Comparison of ENCODE assay signal across 24 cellular contexts in genomic region chr6:96704713-96705112, GRCh38.
DNase-seq lines count a peak whose midpoint lies in the region; ATAC-seq and TF ChIP-seq lines count a peak whose summit lies in the region.
"Had no signal": no experiment of that assay in that cellular context is flagged by ENCODE, and none has a peak within 500 bp of the region (broad histone marks: within the 10 kb centered on the region; RNA-seq: fewer than 3 reads in every experiment).

No MANE protein-coding gene starts in this region.

- H3K27me3 ChIP-seq in trophoblast cell (ENCODE audit: insufficient read depth, low read length) = no peaks in the 10 kb centered on the region
- H3K27me3 ChIP-seq: adrenal gland, esophagus muscularis mucosa, neutrophil, right atrium auricular region, transverse colon had no signal

- no peak overlapping the region for H3K14ac ChIP-seq in trophoblast cell (ENCODE audit: low read length)

- H3K4ac ChIP-seq in trophoblast cell (ENCODE audit: low read depth, low read length) = no peak overlapping the region

- H3K27ac ChIP-seq in HEK293 (ENCODE audit: extremely low read depth, low read depth, low read length) (no peak overlapping the region), trophoblast cell (ENCODE audit: low read depth, low read length) (no peak overlapping the region)
- H3K27ac ChIP-seq: adrenal gland, esophagus muscularis mucosa, neutrophil, right atrium auricular region, transverse colon had no signal

- CTCF ChIA-PET in activated CD4-positive, alpha-beta T cell treated with anti-CD3 and anti-CD28 coated beads for 36 hours (lab: Charles Lee) = no interaction called here
- CTCF ChIA-PET in HEK293 (lab: Yijun Ruan, JAX) = no interaction called here

- peaks cover 5% of the 10 kb centered on the region for H3K27me3 Mint-ChIP-seq in activated CD4-positive, alpha-beta T cell treated with anti-CD3 and anti-CD28 coated beads for 36 hours

- intact Hi-C loops in activated CD4-positive, alpha-beta T cell treated with anti-CD3 and anti-CD28 coated beads for 36 hours (cut with DNase I, micrococcal nuclease) = no loop called here

- no peaks in the 10 kb centered on the region for H3K9me3 ChIP-seq in HEK293 (ENCODE audit: control insufficient read depth, insufficient read depth, low read depth, low read length)
- H3K9me3 ChIP-seq in trophoblast cell (ENCODE audit: insufficient read depth, low read depth, low read length) = no peaks in the 10 kb centered on the region
- H3K9me3 ChIP-seq: adrenal gland, esophagus muscularis mucosa, mucosa of descending colon, neutrophil, right atrium auricular region, transverse colon had no signal

- no peaks in the 10 kb centered on the region for H3K9me3 Mint-ChIP-seq in activated CD4-positive, alpha-beta T cell treated with anti-CD3 and anti-CD28 coated beads for 36 hours (ENCODE audit: low read depth)
- H3K9me3 Mint-ChIP-seq: T-cell had no signal

- no peak overlapping the region for H4K12ac ChIP-seq in trophoblast cell (ENCODE audit: low read depth, low read length)

- no peak overlapping the region for H4K91ac ChIP-seq in trophoblast cell (ENCODE audit: low read depth, low read length)

- TF ChIP-seq CTCF in HEK293 (tag by site-specific recombination; IDR thresholded peaks at IDR 0.05) = no peak
- no peak for TF ChIP-seq CTCF in GM13976 (IDR thresholded peaks at IDR 0.05; ENCODE audit: borderline replicate concordance, control extremely low read depth, extremely low read depth, insufficient read depth, missing control alignments)

- no peaks in the 10 kb centered on the region for H3K79me1 ChIP-seq in trophoblast cell (ENCODE audit: low read length)

- no peak overlapping the region for H2BK5ac ChIP-seq in trophoblast cell (ENCODE audit: low read depth, low read length, poor library complexity)

- peak overlapping the region; percentile 27 for H3K23ac ChIP-seq in trophoblast cell (ENCODE audit: low read length)

- H2BK12ac ChIP-seq in trophoblast cell (ENCODE audit: low read length) = no peak overlapping the region

- peak; percentile 97 for ATAC-seq in activated CD4-positive, alpha-beta T cell treated with anti-CD3 and anti-CD28 coated beads for 36 hours
- no peak for ATAC-seq in HG02884 (IDR thresholded peaks at IDR 0.05; ENCODE audit: unreplicated experiment)
- ATAC-seq: left ventricle myocardium superior, mucosa of descending colon, Right ventricle myocardium inferior, T-cell had no signal

- H3K4me3 ChIP-seq in HEK293 (ENCODE audit: low read depth, low read length) (no peak overlapping the region), trophoblast cell (ENCODE audit: low read depth, low read length) (no peak overlapping the region)
- H3K4me3 ChIP-seq: adrenal gland, esophagus muscularis mucosa, mucosa of descending colon, right atrium auricular region, transverse colon had no signal

- no CpG with 5 or more reads among the region's 2 CpGs for WGBS in trophoblast cell (ENCODE audit: extremely low coverage, insufficient coverage, insufficient read length)

- H3K36me3 Mint-ChIP-seq in activated CD4-positive, alpha-beta T cell treated with anti-CD3 and anti-CD28 coated beads for 36 hours (ENCODE audit: low read depth) = no peaks in the 10 kb centered on the region
- H3K36me3 Mint-ChIP-seq: T-cell had no signal

- DNase-seq in activated CD4-positive, alpha-beta T cell treated with anti-CD3 and anti-CD28 coated beads for 36 hours = peak; percentile 16
- no peak for DNase-seq in activated CD4-positive, alpha-beta T cell treated with anti-CD3 and anti-CD28 coated beads for 1 hour
- DNase-seq in RKO (ENCODE audit: low spot score) (peak; percentile 79), trophoblast cell (no peak), DMS114 treated with DMSO at 0.1 percent for 48 hours (lab: John Stamatoyannopoulos, UW; ENCODE audit: unreplicated experiment) (no peak), GM13976 (ENCODE audit: low spot score) (no peak)
- DNase-seq: adrenal gland; C1 segment of cervical spinal cord; central memory CD4-positive, alpha-beta T cell; DMS153; glutamatergic neuron; left ventricle myocardium superior; mucosa of descending colon; NCI-H1417 treated with DMSO at 0.1 percent for 48 hours; NCI-H226; stimulated activated naive CD4-positive, alpha-beta T cell treated with Interleukin-2 at 50 U/mL for 16 hours; T-cell; transverse colon had no signal

- H2AK5ac ChIP-seq in trophoblast cell (ENCODE audit: low read length) = no peak overlapping the region

- H2BK120ac ChIP-seq in trophoblast cell (ENCODE audit: insufficient read depth, low read length, poor library complexity) = no peak overlapping the region

- no peak overlapping the region for H3K18ac ChIP-seq in trophoblast cell (ENCODE audit: low read length)

- no peak overlapping the region for H3K4me2 ChIP-seq in trophoblast cell (ENCODE audit: low read length)

- H4K8ac ChIP-seq in trophoblast cell (ENCODE audit: low read depth, low read length) = no peak overlapping the region

- H3K9ac ChIP-seq in trophoblast cell (ENCODE audit: low read length) = peak overlapping the region; percentile 48

- no peak overlapping the region for H3K27ac Mint-ChIP-seq in activated CD4-positive, alpha-beta T cell treated with anti-CD3 and anti-CD28 coated beads for 36 hours
- H3K27ac Mint-ChIP-seq: T-cell had no signal

- POLR2A ChIA-PET in activated CD4-positive, alpha-beta T cell treated with anti-CD3 and anti-CD28 coated beads for 36 hours (lab: Charles Lee) = interaction anchor here (0.7 kb wide), 1 partner anchor 26 kb away, joined by 4 read pairs; no protein-coding TSS in a partner anchor
- POLR2A ChIA-PET in HEK293 (lab: Yijun Ruan, JAX) = no interaction called here

- H3K4me1 Mint-ChIP-seq in activated CD4-positive, alpha-beta T cell treated with anti-CD3 and anti-CD28 coated beads for 36 hours = no peaks in the 10 kb centered on the region
- H3K4me1 Mint-ChIP-seq: T-cell had no signal

- no peaks in the 10 kb centered on the region for H3K79me2 ChIP-seq in trophoblast cell (ENCODE audit: control insufficient read depth, insufficient read depth, low read length, poor library complexity)

- H3K36me3 ChIP-seq in HEK293 (ENCODE audit: control insufficient read depth in 2 of 2, insufficient read depth in 1 of 2, low read length in 2 of 2) (no peaks in the 10 kb centered on the region), trophoblast cell (ENCODE audit: control insufficient read depth in 1 of 2, insufficient read depth in 2 of 2, low read length in 2 of 2) (no peaks in the 10 kb centered on the region)
- H3K36me3 ChIP-seq: adrenal gland, esophagus muscularis mucosa, neutrophil, right atrium auricular region, transverse colon had no signal

- no peaks in the 10 kb centered on the region for H3K4me1 ChIP-seq in HEK293 (ENCODE audit: control insufficient read depth, insufficient read depth, low read length)
- no peaks in the 10 kb centered on the region for H3K4me1 ChIP-seq in trophoblast cell (ENCODE audit: control insufficient read depth in 1 of 2, insufficient read depth in 2 of 2, low read length in 2 of 2)
- H3K4me1 ChIP-seq: adrenal gland, esophagus muscularis mucosa, right atrium auricular region, transverse colon had no signal

- H2AFZ ChIP-seq in trophoblast cell (ENCODE audit: insufficient read depth, low read length, poor library complexity) = no peak overlapping the region

- in situ Hi-C loops in GM13976 (cut with MboI; ENCODE audit: low sequenced_read_pairs, unreplicated experiment) = no loop called here

- no peak overlapping the region for H3K4me3 Mint-ChIP-seq in activated CD4-positive, alpha-beta T cell treated with anti-CD3 and anti-CD28 coated beads for 36 hours
- H3K4me3 Mint-ChIP-seq: T-cell had no signal

TF ChIP-seq in HEK293, 187 proteins besides CTCF, POLR2A, EP300 and RAD21:
- TF ChIP-seq SCRT2 (tag by site-specific recombination; IDR thresholded peaks at IDR 0.05) = peak; percentile 69
- TF ChIP-seq ZNF248 (tag by site-specific recombination; IDR thresholded peaks at IDR 0.05) = no peak

Comparison
In these comparisons a context has a peak if more than half of its experiments do, and no peak if none do; other contexts are left out.
1. DNase-seq: peak in activated CD4-positive, alpha-beta T cell treated with anti-CD3 and anti-CD28 coated beads for 36 hours (single experiment) and RKO (single experiment); none in activated CD4-positive, alpha-beta T cell treated with anti-CD3 and anti-CD28 coated beads for 1 hour (single experiment), trophoblast cell (0 of 2), DMS114 treated with DMSO at 0.1 percent for 48 hours (single experiment) and GM13976 (single experiment).